33 cellular contexts compared by ENCODE assay signal in genomic region chr16:52480237-52480636, GRCh38.
"Had no signal": no experiment of that assay in that cellular context is flagged by ENCODE, and none has a peak within 500 bp of the region (broad histone marks: within the 10 kb centered on the region; RNA-seq: fewer than 3 reads in every experiment).

No MANE protein-coding gene starts in this region.

- H3K9me3 ChIP-seq: adrenal gland, ascending aorta, body of pancreas, breast epithelium had no signal

- DNase-seq: activated effector memory CD4-positive, alpha-beta T cell treated with anti-CD3 and anti-CD28 coated beads, Interleukin-2, amount 50 U/mL, for 16 hours; activated effector memory CD4-positive, alpha-beta T cell treated with Interleukin-2 at 50 U/mL for 16 hours; activated gamma-delta T cell; activated gamma-delta T cell treated with Interleukin-2 at 50 U/mL for 16 hours; activated naive CD4-positive, alpha-beta T cell; activated naive CD4-positive, alpha-beta T cell treated with anti-CD3 and anti-CD28 coated beads for 36 hours; activated naive CD4-positive, alpha-beta T cell treated with anti-CD3 and anti-CD28 coated beads, Interleukin-2, amount 10 ng/mL, durations not matched to agents 7 days and 5 days; activated naive CD4-positive, alpha-beta T cell treated with anti-CD3 and anti-CD28 coated beads, Interleukin-2, amount 50 U/mL, for 16 hours; activated naive CD4-positive, alpha-beta T cell treated with Interleukin-2 at 50 U/mL for 16 hours; activated naive CD8-positive, alpha-beta T cell treated with anti-CD3 and anti-CD28 coated beads for 36 hours; activated naive CD8-positive, alpha-beta T cell treated with anti-CD3 and anti-CD28 coated beads, Interleukin-2, amount 10 ng/mL, durations not matched to agents 7 days and 5 days; activated naive CD8-positive, alpha-beta T cell treated with anti-CD3 and anti-CD28 coated beads, Interleukin-2, amount 50 U/mL, for 24 hours; activated T-cell treated with anti-CD3 and anti-CD28 coated beads for 4 hours; activated T-cell treated with anti-CD3 and anti-CD28 coated beads, Interleukin-2, amount 50 U/mL, for 1 hour; activated T-cell treated with anti-CD3 and anti-CD28 coated beads, Interleukin-2, amount 50 U/mL, for 24 hours; activated T-cell treated with anti-CD3 and anti-CD28 coated beads, Interleukin-2, amount 50 U/mL, for 4 hours; activated T-cell treated with anti-CD3 and anti-CD28 coated beads, Interleukin-2, amount 50 U/mL, for 48 hours; activated T-cell treated with anti-CD3 and anti-CD28 coated beads, Interleukin-2, amount 50 U/mL, for 72 hours; adrenal gland; amniotic stem cell; amygdala; anterior cingulate cortex; aorta; body of pancreas; brain microvascular endothelial cell; caudate nucleus; central memory CD4-positive, alpha-beta T cell; cerebellar nuclear complex had no signal

- H3K4me3 ChIP-seq: adrenal gland, ascending aorta, body of pancreas, breast epithelium, cardiac muscle cell had no signal

- H3K27ac ChIP-seq: adrenal gland, ascending aorta, body of pancreas, brain microvascular endothelial cell, breast epithelium, cardiac muscle cell had no signal

- ATAC-seq: activated naive CD4-positive, alpha-beta T cell treated with anti-CD3 and anti-CD28 coated beads, Interleukin-2, amount 50 U/mL, for 72 hours; activated naive CD8-positive, alpha-beta T cell treated with anti-CD3 and anti-CD28 coated beads, Interleukin-2, amount 50 U/mL, for 24 hours; activated T-cell treated with anti-CD3 and anti-CD28 coated beads, Interleukin-2, amount 50 U/mL, for 4 hours; activated T-cell treated with anti-CD3 and anti-CD28 coated beads, Interleukin-2, amount 50 U/mL, for 72 hours; activated T-helper 17 cell treated with anti-CD3 and anti-CD28 coated beads, Interleukin-2, amount 50 U/mL, for 72 hours; body of pancreas had no signal

- H3K36me3 ChIP-seq: adrenal gland, ascending aorta, brain microvascular endothelial cell, breast epithelium, cardiac muscle cell had no signal

- H3K4me1 ChIP-seq: adrenal gland, ascending aorta, body of pancreas, breast epithelium had no signal

- H3K27me3 ChIP-seq: adrenal gland, ascending aorta, body of pancreas, brain microvascular endothelial cell, breast epithelium, cardiac muscle cell had no signal
